In the genomic region with DNA sequence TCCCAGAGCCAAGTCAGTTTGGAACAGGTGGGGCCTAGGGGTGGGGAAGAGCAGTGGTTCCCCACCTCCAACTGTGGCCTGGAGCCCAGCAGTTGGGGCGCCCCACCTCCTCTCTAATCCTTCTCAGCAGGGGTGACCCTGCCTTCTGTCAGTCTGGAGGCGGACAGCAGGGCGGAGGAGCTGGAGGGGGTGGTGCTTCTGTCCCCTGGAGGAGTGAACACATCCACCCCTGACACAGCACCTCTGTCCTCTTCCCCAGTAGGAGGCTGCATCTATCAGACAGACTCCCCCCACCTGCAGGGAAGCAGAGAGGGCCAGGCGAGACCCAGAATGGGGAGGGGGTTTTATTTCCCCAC, we compare ENCODE assay signal across 9 cellular contexts.
DNase-seq lines count a peak whose midpoint lies in the region; ATAC-seq, FAIRE-seq and TF ChIP-seq lines count a peak whose summit lies in the region.
"Had no signal": no experiment of that assay in that cellular context is flagged by ENCODE, and none has a peak within 500 bp of the region (broad histone marks: within the 10 kb centered on the region; RNA-seq: fewer than 3 reads in every experiment).

No MANE protein-coding gene starts in this region.

- no peak for FAIRE-seq in astrocyte (lab: Jason Lieb, UNC)

- H3K27me3 Mint-ChIP-seq in astrocyte (ENCODE audit: low read depth, unreplicated experiment): no peaks in the 10 kb centered on the region

- H3K4me3 ChIP-seq in HUES6 (ENCODE audit: low read depth, low read length): no peak overlapping the region
- peak overlapping the region; percentile 0 for H3K4me3 ChIP-seq in astrocyte (ENCODE audit: insufficient read depth, low read depth, low read length)
- peak overlapping the region in 1 of 5 donors; percentile 5 for H3K4me3 ChIP-seq in subcutaneous abdominal adipose tissue (ENCODE audit: low read depth in 1 of 5, low read length in 5 of 5)

- peak overlapping the region; percentile 9 for H3K9ac ChIP-seq in HUES6 (ENCODE audit: low read length)
- peak overlapping the region; percentile 63 for H3K9ac ChIP-seq in astrocyte (ENCODE audit: low read length)
- peak overlapping the region in 4 of 5 donors; percentile 26 to 48 (median 32) for H3K9ac ChIP-seq in subcutaneous abdominal adipose tissue (ENCODE audit: low read length in 5 of 5)

- H3K4me1 ChIP-seq in HUES6 (ENCODE audit: control insufficient read depth, insufficient read depth, low read length) (peaks cover 38% of the 10 kb centered on the region), astrocyte (ENCODE audit: insufficient read depth, low read length) (peaks cover 40% of the 10 kb centered on the region), subcutaneous abdominal adipose tissue (ENCODE audit: control insufficient read depth in 5 of 5, insufficient read depth in 5 of 5, low read length in 5 of 5) (peaks cover 29 to 81% (median 71%) of the 10 kb centered on the region in 5 donors)

- peaks cover 54% of the 10 kb centered on the region for H3K4me1 Mint-ChIP-seq in astrocyte (ENCODE audit: low read depth, unreplicated experiment)

- DNase-seq in astrocyte (ENCODE audit: low read depth) (no peak), kidney tubule cell (ENCODE audit: low spot score) (peak; percentile 26), CD1c-positive myeloid dendritic cell (ENCODE audit: extremely low spot score) (no peak)
- DNase-seq in activated CD4-positive, CD25-positive, alpha-beta regulatory T cell treated with anti-CD3 and anti-CD28 coated beads, Interleukin-2, amount 50 U/mL, for 72 hours: no peak
- DNase-seq: activated CD4-positive, alpha-beta T cell treated with anti-CD3 and anti-CD28 coated beads, Interleukin-2, amount 50 U/mL, for 4 hours had no signal

- no peak overlapping the region for H2AFZ ChIP-seq in astrocyte (ENCODE audit: low read depth, low read length)

- H3K9me3 ChIP-seq in HUES6 (ENCODE audit: control insufficient read depth, insufficient read depth, low read depth, low read length) (no peaks in the 10 kb centered on the region), astrocyte (ENCODE audit: insufficient read depth, low read depth, low read length) (no peaks in the 10 kb centered on the region), subcutaneous abdominal adipose tissue (ENCODE audit: control insufficient read depth in 5 of 5, low read length in 5 of 5) (no peaks in the 10 kb centered on the region)

- peak overlapping the region; percentile 2 for H3K27ac Mint-ChIP-seq in astrocyte (ENCODE audit: unreplicated experiment)

- H3K27ac ChIP-seq in HUES6 (ENCODE audit: low read depth, low read length): 0 out of 2 replicates have a peak overlapping the region, but pooled peaks have one; percentile 13
- H3K27ac ChIP-seq in astrocyte (ENCODE audit: low read depth, low read length): peak overlapping the region; percentile 56
- peak overlapping the region; percentile 91 for H3K27ac ChIP-seq in subcutaneous abdominal adipose tissue (ENCODE audit: low read depth, low read length)

- H3K36me3 ChIP-seq in HUES6 (ENCODE audit: control insufficient read depth, insufficient read depth, low read length) (peaks cover 4% of the 10 kb centered on the region; the same call in 1 of the 2 replicates), astrocyte (ENCODE audit: insufficient read depth, low read length) (no peaks in the 10 kb centered on the region), subcutaneous abdominal adipose tissue (ENCODE audit: control insufficient read depth in 5 of 5, insufficient read depth in 5 of 5, low read length in 5 of 5) (peaks cover 0 to 2% (median 0%) of the 10 kb centered on the region in 5 donors)

- no peaks in the 10 kb centered on the region for H3K79me2 ChIP-seq in astrocyte (ENCODE audit: insufficient read depth, low read length)

- H4K20me1 ChIP-seq in astrocyte (ENCODE audit: insufficient read depth, low read length): peaks cover 52% of the 10 kb centered on the region

- ATAC-seq in GM19452 (IDR thresholded peaks at IDR 0.05; ENCODE audit: unreplicated experiment) (no peak), GM19035 (IDR thresholded peaks at IDR 0.05; ENCODE audit: unreplicated experiment) (no peak)

- peak overlapping the region; percentile 63 for H3K4me2 ChIP-seq in astrocyte (ENCODE audit: low read length)

- peaks cover 11% of the 10 kb centered on the region for H3K36me3 Mint-ChIP-seq in astrocyte (ENCODE audit: low read depth, unreplicated experiment)

- H3K9me3 Mint-ChIP-seq in astrocyte (ENCODE audit: unreplicated experiment): no peaks in the 10 kb centered on the region

- H3K27me3 ChIP-seq in HUES6 (ENCODE audit: control insufficient read depth, insufficient read depth, low read length) (no peaks in the 10 kb centered on the region), astrocyte (ENCODE audit: insufficient read depth, low read length) (no peaks in the 10 kb centered on the region), subcutaneous abdominal adipose tissue (ENCODE audit: control insufficient read depth in 5 of 5, insufficient read depth in 4 of 5, low read length in 5 of 5) (no peaks in the 10 kb centered on the region)

- no peak for TF ChIP-seq CTCF in astrocyte (IDR thresholded peaks at IDR 0.05; ENCODE audit: insufficient read depth, low read depth, low read length)

- H3K4me3 Mint-ChIP-seq in astrocyte (ENCODE audit: unreplicated experiment): no peak overlapping the region

Comparison
In these comparisons a context has a peak if more than half of its experiments do, and no peak if none do; other contexts are left out.
1. H3K27ac ChIP-seq: peak in every context shown above with its lines; median percentile 91 in subcutaneous abdominal adipose tissue; 56 in astrocyte; 13 in HUES6.
2. H3K9ac ChIP-seq: peak in every context shown above with its lines; median percentile 63 in astrocyte; 32 in subcutaneous abdominal adipose tissue; 9 in HUES6.